In the genomic region with DNA sequence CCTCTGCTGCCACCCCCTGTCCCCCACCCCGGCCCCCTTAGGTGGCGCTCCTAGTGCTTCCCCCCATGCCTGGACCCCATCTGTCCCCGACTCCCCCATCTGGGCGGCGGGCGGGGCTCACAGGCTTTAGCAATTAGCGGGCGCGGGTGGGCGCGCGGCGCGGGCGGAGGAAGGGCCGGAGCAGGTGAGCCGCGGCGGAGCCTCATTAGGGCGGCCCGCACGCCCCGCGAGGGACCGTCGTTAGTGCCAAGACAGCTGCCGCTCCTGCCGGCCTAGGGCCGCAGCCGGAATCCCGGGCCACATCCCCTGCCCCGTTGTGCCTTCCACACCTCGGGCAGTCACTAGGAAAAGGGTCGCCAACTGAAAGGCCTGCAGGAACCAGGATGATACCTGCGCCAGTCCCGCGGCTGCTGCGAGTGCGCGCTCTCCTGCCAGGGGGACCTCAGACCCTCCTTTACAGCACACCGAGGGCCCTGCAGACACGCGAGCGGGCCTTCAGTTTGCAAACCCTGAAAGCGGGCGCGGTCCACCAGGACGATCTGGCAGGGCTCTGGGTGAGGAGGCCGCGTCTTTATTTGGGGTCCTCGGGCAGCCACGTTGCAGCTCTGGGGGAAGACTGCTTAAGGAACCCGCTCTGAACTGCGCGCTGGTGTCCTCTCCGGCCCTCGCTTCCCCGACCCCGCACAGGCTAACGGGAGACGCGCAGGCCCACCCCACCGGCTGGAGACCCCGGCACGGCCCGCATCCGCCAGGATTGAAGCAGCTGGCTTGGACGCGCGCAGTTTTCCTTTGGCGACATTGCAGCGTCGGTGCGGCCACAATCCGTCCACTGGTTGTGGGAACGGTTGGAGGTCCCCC, we compare ENCODE assay signal across 16 cellular contexts. TPM values are rescaled to one million over a fixed set of nuclear protein-coding genes. Genes with fewer than 3 reads are reported as not detected.
"Had no signal": no experiment of that assay in that cellular context is flagged by ENCODE, and none has a peak within 500 bp of the region (broad histone marks: within the 10 kb centered on the region; RNA-seq: fewer than 3 reads in every experiment).

No MANE protein-coding gene starts in this region.

- H3K36me3 Mint-ChIP-seq: activated naive CD4-positive, alpha-beta T cell treated with anti-CD3 and anti-CD28 coated beads, Interleukin-2, amount 10 ng/mL, durations not matched to agents 7 days and 5 days; stimulated activated effector memory CD8-positive, alpha-beta T cell treated with anti-CD3 and anti-CD28 coated beads, Interleukin-12 subunit alpha, Interleukin-12 subunit beta, amount 100 ng/mL, for 72 hours had no signal

- H3K9me3 Mint-ChIP-seq: activated naive CD4-positive, alpha-beta T cell treated with anti-CD3 and anti-CD28 coated beads, Interleukin-2, amount 10 ng/mL, durations not matched to agents 7 days and 5 days; activated T-helper 2 cell treated with anti-CD3 and anti-CD28 coated beads, Interferon-gamma antibody, Interleukin-2, Interleukin-4, amounts not matched to agents 10 μg/mL and 5 μg/mL and 100 μg/mL, durations not matched to agents 14 hours and 24 hours and 36 hours; stimulated activated effector memory CD8-positive, alpha-beta T cell treated with anti-CD3 and anti-CD28 coated beads, Interleukin-12 subunit alpha, Interleukin-12 subunit beta, amount 100 ng/mL, for 72 hours; T-helper 1 cell treated with Interleukin-12 subunit alpha and Interleukin-12 subunit beta and Interleukin-4 antibody, amounts not matched to agents 30 μg/mL and 1 μg/mL, for 36 hours had no signal

- H3K27ac ChIP-seq: coronary artery, tibial nerve had no signal

- H3K9me3 ChIP-seq: tibial nerve had no signal

- H3K36me3 ChIP-seq: tibial nerve had no signal

- DNase-seq: activated naive CD4-positive, alpha-beta T cell treated with anti-CD3 and anti-CD28 coated beads, Interleukin-2, amount 10 ng/mL, durations not matched to agents 7 days and 5 days; central memory CD4-positive, alpha-beta T cell; effector memory CD4-positive, alpha-beta T cell; erythroblast; hypothalamus; left ventricle myocardium superior; right cardiac atrium had no signal

- FAIRE-seq: islet of Langerhans had no signal

- H3K4me3 Mint-ChIP-seq: activated naive CD4-positive, alpha-beta T cell treated with anti-CD3 and anti-CD28 coated beads, Interleukin-2, amount 10 ng/mL, durations not matched to agents 7 days and 5 days; stimulated activated effector memory CD8-positive, alpha-beta T cell treated with anti-CD3 and anti-CD28 coated beads, Interleukin-12 subunit alpha, Interleukin-12 subunit beta, amount 100 ng/mL, for 72 hours; T-helper 1 cell treated with Interleukin-12 subunit alpha and Interleukin-12 subunit beta and Interleukin-4 antibody, amounts not matched to agents 30 μg/mL and 1 μg/mL, for 36 hours had no signal

- H3K27ac Mint-ChIP-seq: activated naive CD4-positive, alpha-beta T cell treated with anti-CD3 and anti-CD28 coated beads, Interleukin-2, amount 10 ng/mL, durations not matched to agents 7 days and 5 days; activated T-helper 2 cell treated with anti-CD3 and anti-CD28 coated beads, Interferon-gamma antibody, Interleukin-2, Interleukin-4, amounts not matched to agents 10 μg/mL and 5 μg/mL and 100 μg/mL, durations not matched to agents 14 hours and 24 hours and 36 hours; stimulated activated effector memory CD8-positive, alpha-beta T cell treated with anti-CD3 and anti-CD28 coated beads, Interleukin-12 subunit alpha, Interleukin-12 subunit beta, amount 100 ng/mL, for 72 hours; T-helper 1 cell treated with Interleukin-12 subunit alpha and Interleukin-12 subunit beta and Interleukin-4 antibody, amounts not matched to agents 30 μg/mL and 1 μg/mL, for 36 hours had no signal

- H3K4me3 ChIP-seq: coronary artery, tibial nerve had no signal

RNA-seq across cellular contexts. Expression of a gene that starts 7.6 kb away (rescaled TPM):
- total RNA-seq: activated T-helper 2 cell treated with anti-CD3 and anti-CD28 coated beads, Interferon-gamma antibody, Interleukin-2, Interleukin-4, amounts not matched to agents 10 μg/mL and 5 μg/mL and 100 μg/mL, durations not matched to agents 14 hours and 24 hours and 36 hours; glomerular endothelial cell; left ventricle myocardium superior; myocyte; right cardiac atrium had no signal
- polyA plus RNA-seq: adipose tissue, right cardiac atrium had no signal

RNA-seq across cellular contexts. Expression of a gene that starts 36.6 kb away (rescaled TPM):
- total RNA-seq: glomerular endothelial cell, myocyte, tibial nerve had no signal
